ENCODE assay signal across 9 cellular contexts in the genomic region with DNA sequence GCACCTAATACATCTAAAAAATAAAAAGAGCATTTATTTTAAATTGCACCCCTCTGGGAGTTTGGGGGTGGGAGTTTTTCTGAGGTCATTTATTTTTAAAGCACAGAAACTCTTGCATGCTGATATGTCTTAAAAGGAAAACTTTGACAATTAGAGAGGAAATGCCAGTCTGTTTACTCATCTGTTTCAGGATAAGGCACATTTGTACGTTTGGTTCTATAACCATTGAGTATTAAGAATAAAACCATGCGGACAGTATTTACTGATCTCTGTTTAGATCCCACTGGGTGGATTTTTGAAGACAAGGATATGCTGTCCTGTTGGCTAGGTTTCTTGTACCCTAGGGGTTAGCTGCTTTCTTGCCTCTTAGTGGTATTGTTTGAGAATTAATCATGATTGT.
A peak's percentile ranks its signal among the peaks of the same experiment; 100 is the strongest.
DNase-seq lines count a peak whose midpoint lies in the region; ATAC-seq, FAIRE-seq and TF ChIP-seq lines count a peak whose summit lies in the region.
"Had no signal": no experiment of that assay in that cellular context is flagged by ENCODE, and none has a peak within 500 bp of the region (broad histone marks: within the 10 kb centered on the region; RNA-seq: fewer than 3 reads in every experiment).

No MANE protein-coding gene starts in this region.

- peak overlapping the region; percentile 97 for H3K27ac ChIP-seq in astrocyte (ENCODE audit: low read depth, low read length)
- peak overlapping the region; percentile 72 for H3K27ac ChIP-seq in keratinocyte (ENCODE audit: control insufficient read depth, insufficient read depth, low read length)
- H3K27ac ChIP-seq in tibial artery, result peak overlapping the region; percentile 70 to 74

- H4K20me1 ChIP-seq in astrocyte (ENCODE audit: insufficient read depth, low read length) (no peaks in the 10 kb centered on the region), keratinocyte (ENCODE audit: control insufficient read depth, extremely low read depth, insufficient read depth, low read length) (no peaks in the 10 kb centered on the region)

- H3K27me3 ChIP-seq in astrocyte (ENCODE audit: insufficient read depth, low read length), result no peaks in the 10 kb centered on the region
- H3K27me3 ChIP-seq in keratinocyte (ENCODE audit: control insufficient read depth, extremely low read depth, insufficient read depth, low read length), result no peaks in the 10 kb centered on the region
- H3K27me3 ChIP-seq in tibial artery, result no peaks in the 10 kb centered on the region

- H3K9ac ChIP-seq in astrocyte (ENCODE audit: low read length) (peak overlapping the region; percentile 78), keratinocyte (ENCODE audit: control insufficient read depth, extremely low read depth, insufficient read depth, low read length) (peak overlapping the region; percentile 2)

- intact Hi-C loops in activated naive CD4-positive, alpha-beta T cell treated with anti-CD3 and anti-CD28 coated beads for 36 hours (cut with micrococcal nuclease), result no loop called here
- intact Hi-C loops in tibial artery (cut with DNase I; ENCODE audit: low total_unique reads), result no loop called here

- H3K4me3 Mint-ChIP-seq in activated naive CD4-positive, alpha-beta T cell treated with anti-CD3 and anti-CD28 coated beads for 36 hours, result no peak overlapping the region
- no peak overlapping the region for H3K4me3 Mint-ChIP-seq in astrocyte (ENCODE audit: unreplicated experiment)
- H3K4me3 Mint-ChIP-seq: activated T-helper 1 cell treated with anti-CD3 and anti-CD28 coated beads, Interleukin-12 subunit alpha, Interleukin-12 subunit beta, Interleukin-2, Interleukin-4 antibody, amounts not matched to agents 30 ng/mL and 10 ng/mL and 1 ng/mL, durations not matched to agents 14 hours and 24 hours and 36 hours had no signal

- peaks cover 67% of the 10 kb centered on the region for H3K79me2 ChIP-seq in astrocyte (ENCODE audit: insufficient read depth, low read length)
- peaks cover 48% of the 10 kb centered on the region for H3K79me2 ChIP-seq in keratinocyte (ENCODE audit: control insufficient read depth, insufficient read depth, low read length)

- H3K9me3 ChIP-seq in astrocyte (ENCODE audit: insufficient read depth, low read depth, low read length) (peaks cover 6% of the 10 kb centered on the region), keratinocyte (ENCODE audit: control insufficient read depth, low read depth, low read length) (peaks cover 6% of the 10 kb centered on the region), tibial artery (no peaks in the 10 kb centered on the region)

- H3K9me1 ChIP-seq in keratinocyte (ENCODE audit: control insufficient read depth, extremely low read depth, insufficient read depth, low read length), result peaks cover 4% of the 10 kb centered on the region

- peaks cover 7% of the 10 kb centered on the region for H3K9me3 Mint-ChIP-seq in activated naive CD4-positive, alpha-beta T cell treated with anti-CD3 and anti-CD28 coated beads for 36 hours
- peaks cover 7% of the 10 kb centered on the region for H3K9me3 Mint-ChIP-seq in astrocyte (ENCODE audit: unreplicated experiment)

- H3K4me3 ChIP-seq in astrocyte (ENCODE audit: insufficient read depth, low read depth, low read length) (peak overlapping the region; percentile 40), keratinocyte (ENCODE audit: control insufficient read depth in 2 of 3, extremely low read depth in 1 of 3, insufficient read depth in 2 of 3, low read depth in 1 of 3, low read length in 3 of 3) (peak overlapping the region in 1 of 3 experiments; percentile 14), tibial artery (no peak overlapping the region)

- H3K4me1 Mint-ChIP-seq in activated naive CD4-positive, alpha-beta T cell treated with anti-CD3 and anti-CD28 coated beads for 36 hours (ENCODE audit: low read depth), result peaks cover 64% of the 10 kb centered on the region
- peaks cover 54% of the 10 kb centered on the region for H3K4me1 Mint-ChIP-seq in astrocyte (ENCODE audit: low read depth, unreplicated experiment)

- dilution Hi-C loops in keratinocyte (cut with MboI; ENCODE audit: extremely low pct_ligation_motif_present, low sequenced_read_pairs), result no loop called here

- H3K4me2 ChIP-seq in astrocyte (ENCODE audit: low read length) (peak overlapping the region; percentile 79), keratinocyte (ENCODE audit: control insufficient read depth, extremely low read depth, insufficient read depth, low read depth, low read length) (peak overlapping the region; percentile 72)

- H3K36me3 ChIP-seq in astrocyte (ENCODE audit: insufficient read depth, low read length) (no peaks in the 10 kb centered on the region), keratinocyte (ENCODE audit: control insufficient read depth in 2 of 2, extremely low read depth in 1 of 2, insufficient read depth in 2 of 2, low read length in 2 of 2) (peaks cover 0 to 3% of the 10 kb centered on the region in 2 experiments), tibial artery (no peaks in the 10 kb centered on the region)

- H3K27ac Mint-ChIP-seq in activated naive CD4-positive, alpha-beta T cell treated with anti-CD3 and anti-CD28 coated beads for 36 hours, result peak overlapping the region; percentile 33
- H3K27ac Mint-ChIP-seq in astrocyte (ENCODE audit: unreplicated experiment), result peak overlapping the region; percentile 84
- H3K27ac Mint-ChIP-seq: activated T-helper 1 cell treated with anti-CD3 and anti-CD28 coated beads, Interleukin-12 subunit alpha, Interleukin-12 subunit beta, Interleukin-2, Interleukin-4 antibody, amounts not matched to agents 30 ng/mL and 10 ng/mL and 1 ng/mL, durations not matched to agents 14 hours and 24 hours and 36 hours had no signal

- peaks cover 10% of the 10 kb centered on the region for H3K36me3 Mint-ChIP-seq in activated naive CD4-positive, alpha-beta T cell treated with anti-CD3 and anti-CD28 coated beads for 36 hours (ENCODE audit: low read depth)
- H3K36me3 Mint-ChIP-seq in astrocyte (ENCODE audit: low read depth, unreplicated experiment), result peaks cover 9% of the 10 kb centered on the region

- no peak for ATAC-seq in HG03196 (IDR thresholded peaks at IDR 0.05; ENCODE audit: unreplicated experiment)

- DNase-seq in activated naive CD4-positive, alpha-beta T cell treated with anti-CD3 and anti-CD28 coated beads for 36 hours, result no peak
- no peak for DNase-seq in activated naive CD4-positive, alpha-beta T cell treated with Interleukin-2 at 50 U/mL for 16 hours
- DNase-seq in astrocyte (ENCODE audit: low read depth) (peak; percentile 87), keratinocyte (ENCODE audit: low read depth, low spot score) (no peak), tibial artery (no peak), HPDE6-E6E7 (ENCODE audit: extremely low spot score) (no peak), NCI-H2171 treated with DMSO at 0.1 percent for 48 hours (lab: John Stamatoyannopoulos, UW) (no peak)

- H3K4me1 ChIP-seq in astrocyte (ENCODE audit: insufficient read depth, low read length), result peaks cover 25% of the 10 kb centered on the region
- H3K4me1 ChIP-seq in keratinocyte (ENCODE audit: control insufficient read depth, extremely low read depth, insufficient read depth, low read length), result peaks cover 54% of the 10 kb centered on the region
- H3K4me1 ChIP-seq in tibial artery, result peaks cover 5 to 92% (median 67%) of the 10 kb centered on the region in 4 donors

- H3K27me3 Mint-ChIP-seq in activated naive CD4-positive, alpha-beta T cell treated with anti-CD3 and anti-CD28 coated beads for 36 hours (ENCODE audit: low read depth), result no peaks in the 10 kb centered on the region
- no peaks in the 10 kb centered on the region for H3K27me3 Mint-ChIP-seq in astrocyte (ENCODE audit: low read depth, unreplicated experiment)

- no peak for TF ChIP-seq CTCF in astrocyte (IDR thresholded peaks at IDR 0.05; ENCODE audit: insufficient read depth, low read depth, low read length)
- TF ChIP-seq CTCF in keratinocyte (optimal IDR thresholded peaks at IDR 0.05 in 1 of 3, IDR thresholded peaks at IDR 0.05 in 1 of 3, conservative IDR thresholded peaks at IDR 0.05 in 1 of 3; ENCODE audit: extremely low read depth in 1 of 3, insufficient read depth in 2 of 3, low read length in 3 of 3), result no peak
- TF ChIP-seq CTCF in tibial artery (IDR thresholded peaks at IDR 0.05), result no peak

- no peak overlapping the region for H2AFZ ChIP-seq in astrocyte (ENCODE audit: low read depth, low read length)
- no peak overlapping the region for H2AFZ ChIP-seq in keratinocyte (ENCODE audit: control insufficient read depth, low read length)

- FAIRE-seq in astrocyte (lab: Jason Lieb, UNC) (peak; percentile 20), keratinocyte (lab: Jason Lieb, UNC) (peak; percentile 91)

- CTCF ChIA-PET in activated naive CD4-positive, alpha-beta T cell treated with anti-CD3 and anti-CD28 coated beads for 36 hours (lab: Charles Lee), result interaction anchor here (0.7 kb wide), 1 partner anchor 84 kb away, joined by 3 read pairs; no protein-coding TSS in a partner anchor
